Comparison of ENCODE assay signal across 26 cellular contexts in the genomic region with DNA sequence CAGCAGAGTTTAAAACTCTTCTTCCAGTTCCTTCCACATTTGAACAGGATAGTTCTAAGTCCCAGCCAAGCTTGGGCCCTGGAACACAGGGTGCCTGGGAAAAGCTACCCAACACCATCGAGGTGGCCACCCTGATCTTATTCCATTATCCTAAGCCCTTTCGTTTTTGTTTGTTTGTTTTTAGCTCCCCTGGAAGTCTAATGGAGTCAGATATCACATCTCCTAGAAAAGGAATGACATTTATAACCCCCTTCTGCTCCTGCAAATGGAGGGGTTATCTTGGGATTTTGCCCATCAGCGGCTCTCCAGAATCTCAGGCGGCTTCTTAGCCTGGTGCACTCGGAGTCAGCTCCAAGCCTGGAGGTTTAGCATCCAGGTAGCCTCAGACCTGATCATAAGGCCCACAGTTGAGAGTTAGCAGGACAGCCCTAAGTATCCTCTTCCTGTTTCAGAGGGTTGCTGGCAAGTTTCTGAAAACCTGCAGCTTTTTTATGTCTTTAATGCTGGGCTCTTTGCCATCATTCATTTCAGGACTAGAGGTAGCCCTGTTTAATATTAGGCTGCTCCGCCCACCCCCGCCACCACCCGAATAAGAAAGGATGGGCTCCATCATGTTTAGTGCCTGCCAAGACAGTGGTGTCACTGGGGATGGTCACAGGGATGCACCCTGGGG.
"Had no signal": no experiment of that assay in that cellular context is flagged by ENCODE, and none has a peak within 500 bp of the region (broad histone marks: within the 10 kb centered on the region; RNA-seq: fewer than 3 reads in every experiment).

No MANE protein-coding gene starts in this region.

- H3K27ac ChIP-seq: breast epithelium, SJSA1 had no signal

- H3K36me3 ChIP-seq: breast epithelium, SJSA1 had no signal

- DNase-seq: activated B cell treated with CpG ODN at 0.5 μM for 24 hours; activated CD4-positive, alpha-beta T cell treated with anti-CD3 and anti-CD28 coated beads for 1 hour; activated CD4-positive, alpha-beta T cell treated with anti-CD3 and anti-CD28 coated beads, Interleukin-2, amount 10 ng/mL, durations not matched to agents 24 days and 14 days; activated CD4-positive, alpha-beta T cell treated with anti-CD3 and anti-CD28 coated beads, Interleukin-2, amount 50 U/mL, for 48 hours; activated CD8-positive, alpha-beta memory T cell treated with anti-CD3 and anti-CD28 coated beads, Interleukin-2, amount 10 ng/mL, durations not matched to agents 7 days and 5 days; activated effector memory CD4-positive, alpha-beta T cell treated with Interleukin-2 at 50 U/mL for 16 hours; activated naive CD4-positive, alpha-beta T cell; activated T-cell treated with anti-CD3 and anti-CD28 coated beads, Interleukin-2, amount 50 U/mL, for 24 hours; aorta; caudate nucleus; Kasumi-1; KBM-7; NCI-H1417; NCI-H2029; NCI-H2107; NCI-H2171 treated with DMSO at 0.1 percent for 48 hours; NCI-H345; NCI-H510A; NCI-H526 treated with DMSO at 0.1 percent for 48 hours; NCI-H82; PC-3; SHP77; T-helper 17 cell; T-helper 9 cell had no signal

- H3K4me1 ChIP-seq: breast epithelium, SJSA1 had no signal

- H3K4me3 ChIP-seq: breast epithelium, SJSA1 had no signal

- H3K9me3 ChIP-seq: breast epithelium, SJSA1 had no signal

- H3K27me3 ChIP-seq: breast epithelium, SJSA1 had no signal
